18 cellular contexts compared by ENCODE assay signal in genomic region chr3:177629276-177629675, GRCh38.
DNase-seq lines count a peak whose midpoint lies in the region; ATAC-seq, FAIRE-seq and TF ChIP-seq lines count a peak whose summit lies in the region.
"Had no signal": no experiment of that assay in that cellular context is flagged by ENCODE, and none has a peak within 500 bp of the region (broad histone marks: within the 10 kb centered on the region; RNA-seq: fewer than 3 reads in every experiment).

No MANE protein-coding gene starts in this region.

- no peak overlapping the region for H3K4me2 ChIP-seq in IMR-90 (ENCODE audit: low read depth, low read length)
- peak overlapping the region; percentile 37 for H3K4me2 ChIP-seq in parathyroid adenoma (ENCODE audit: low read length)
- H3K4me2 ChIP-seq in HepG2 (ENCODE audit: low read depth, low read length) = no peak overlapping the region

- no peak overlapping the region for H3K56ac ChIP-seq in IMR-90 (ENCODE audit: extremely low read depth, insufficient read depth, low read length)

- no peak overlapping the region for H2BK5ac ChIP-seq in IMR-90 (ENCODE audit: low read depth, low read length, poor library complexity, severe bottlenecking)

- no peak overlapping the region for H3K27ac Mint-ChIP-seq in activated T-cell treated with anti-CD3 and anti-CD28 coated beads, Interleukin-2, amount 50 U/mL, for 72 hours
- H3K27ac Mint-ChIP-seq: B cell; CD4-positive, CD25-positive, alpha-beta regulatory T cell; CD8-positive, alpha-beta memory T cell had no signal

- H3K4me3 ChIP-seq in IMR-90 (ENCODE audit: insufficient read depth, low read depth, low read length) (no peak overlapping the region), fibroblast of pulmonary artery (replicated peaks; ENCODE audit: low read depth, low read length) (no peak overlapping the region), parathyroid adenoma (ENCODE audit: low read depth, low read length) (no peak overlapping the region), HepG2 (replicated peaks in 1 of 3; ENCODE audit: insufficient read depth in 1 of 3, low read depth in 2 of 3, low read length in 3 of 3) (no peak overlapping the region)
- H3K4me3 ChIP-seq: GM23248 had no signal

- CTCF ChIA-PET in IMR-90 (lab: Yijun Ruan, JAX) = interaction anchor here (0.6 kb wide), 1 partner anchor 224 kb away, joined by 7 read pairs; no protein-coding TSS in a partner anchor
- CTCF ChIA-PET in HepG2 (lab: Yijun Ruan, JAX; ENCODE audit: low intra/inter-chr PET ratio, low total read pairs) = no interaction called here

- peaks cover 9% of the 10 kb centered on the region for H3K4me1 Mint-ChIP-seq in activated T-cell treated with anti-CD3 and anti-CD28 coated beads, Interleukin-2, amount 50 U/mL, for 72 hours (ENCODE audit: low read depth)
- H3K4me1 Mint-ChIP-seq: B cell had no signal

- intact Hi-C loops in IMR-90 (cut with micrococcal nuclease) (no loop called here), HepG2 (cut with micrococcal nuclease; ENCODE audit: unreplicated experiment) (no loop called here)

- H2AFZ ChIP-seq in IMR-90 (replicated peaks; ENCODE audit: low read length, poor library complexity) (no peak overlapping the region), parathyroid adenoma (peak overlapping the region; percentile 23), HepG2 (ENCODE audit: low read length) (no peak overlapping the region)
- H2AFZ ChIP-seq: GM23248 had no signal

- H3K4ac ChIP-seq in IMR-90 (ENCODE audit: low read depth, low read length) = no peak overlapping the region

- TF ChIP-seq RAD21 in IMR-90 (IDR thresholded peaks at IDR 0.05; ENCODE audit: low read length) (no peak), HepG2 (CRISPR knock-in tag; IDR thresholded peaks at IDR 0.05) (no peak)

- no peak overlapping the region for H3K23ac ChIP-seq in IMR-90 (ENCODE audit: low read depth, low read length)

- H3K9ac ChIP-seq in IMR-90 (ENCODE audit: low read depth, low read length) (no peak overlapping the region), parathyroid adenoma (no peak overlapping the region), HepG2 (ENCODE audit: insufficient read depth, low read depth, low read length) (no peak overlapping the region)
- H3K9ac ChIP-seq: GM23248 had no signal

- H2BK120ac ChIP-seq in IMR-90 (ENCODE audit: low read depth, low read length) = no peak overlapping the region

- no peak overlapping the region for H2AK9ac ChIP-seq in IMR-90 (replicated peaks; ENCODE audit: low read depth, low read length, poor library complexity)

- dilution Hi-C loops in IMR-90 (cut with HindIII; ENCODE audit: low sequenced_read_pairs, unreplicated experiment) = no loop called here

- H2BK15ac ChIP-seq in IMR-90 (ENCODE audit: low read depth, low read length) = no peak overlapping the region

- 0 out of 2 replicates have a peak overlapping the region, but pooled peaks have one; percentile 14 for H3K14ac ChIP-seq in IMR-90 (replicated peaks; ENCODE audit: low read depth, low read length)

- DNase-seq in IMR-90 = no peak
- peak; percentile 85 to 98 for DNase-seq in dermis microvascular lymphatic vessel endothelial cell (ENCODE audit: low read depth in 2 of 2)
- peak; percentile 38 for DNase-seq in fibroblast of pulmonary artery (ENCODE audit: low read depth)
- no peak for DNase-seq in HepG2 (ENCODE audit: low spot score)
- no peak for DNase-seq in activated T-cell treated with anti-CD3 and anti-CD28 coated beads, Interleukin-2, amount 50 U/mL, for 72 hours
- DNase-seq: C1 segment of cervical spinal cord; Caco-2; CD4-positive, CD25-positive, alpha-beta regulatory T cell; CD8-positive, alpha-beta memory T cell; DMS153; DMS79; GDM1; GM23248; HCEC 1CT had no signal

- TF ChIP-seq POLR2A in IMR-90 (IDR thresholded peaks at IDR 0.05; ENCODE audit: low read depth, low read length) (no peak), HepG2 (IDR thresholded peaks at IDR 0.05; ENCODE audit: insufficient read depth in 1 of 2, low read depth in 2 of 2, low read length in 2 of 2) (no peak)

- H3K9me1 ChIP-seq in IMR-90 (ENCODE audit: insufficient read depth, low read length) = no peaks in the 10 kb centered on the region

- TF ChIP-seq EP300 in HepG2 (IDR thresholded peaks at IDR 0.05; ENCODE audit: low read depth in 2 of 2, low read length in 2 of 2) (no peak), HepG2 (CRISPR knock-in tag; IDR thresholded peaks at IDR 0.05; ENCODE audit: borderline replicate concordance) (no peak)

- H4K20me1 ChIP-seq in IMR-90 (ENCODE audit: insufficient read depth, low read length) (no peaks in the 10 kb centered on the region), HepG2 (ENCODE audit: insufficient read depth, low read length) (no peaks in the 10 kb centered on the region)

- no CpG with 5 or more reads among the region's 3 CpGs for WGBS in IMR-90 (ENCODE audit: extremely low coverage in 2 of 2, insufficient read length in 1 of 2), 2 experiments
- 19% methylated on average over 3 of the region's 3 CpGs for WGBS in HepG2 (ENCODE audit: low lambda C conversion rate)

- H3K79me2 ChIP-seq in parathyroid adenoma (no peaks in the 10 kb centered on the region), HepG2 (ENCODE audit: insufficient read depth, low read length) (no peaks in the 10 kb centered on the region)

- H3K4me3 Mint-ChIP-seq in activated T-cell treated with anti-CD3 and anti-CD28 coated beads, Interleukin-2, amount 50 U/mL, for 72 hours = no peak overlapping the region
- H3K4me3 Mint-ChIP-seq: B cell; CD4-positive, CD25-positive, alpha-beta regulatory T cell; CD8-positive, alpha-beta memory T cell had no signal

- H3K27ac ChIP-seq in IMR-90 (ENCODE audit: insufficient read depth, low read length) = no peak overlapping the region
- no peak overlapping the region for H3K27ac ChIP-seq in parathyroid adenoma
- H3K27ac ChIP-seq in HepG2 (ENCODE audit: extremely low read length, insufficient read depth, low read length) = no peak overlapping the region
- H3K27ac ChIP-seq: GM23248 had no signal

- TF ChIP-seq CTCF in IMR-90 (conservative IDR thresholded peaks at IDR 0.05; ENCODE audit: low read depth, low read length) = no peak
- TF ChIP-seq CTCF in fibroblast of pulmonary artery (IDR thresholded peaks at IDR 0.05; ENCODE audit: low read length, missing control alignments) = no peak
- no peak for TF ChIP-seq CTCF in parathyroid adenoma (IDR thresholded peaks at IDR 0.05)
- no peak for TF ChIP-seq CTCF in HepG2 (CRISPR knock-in tag; IDR thresholded peaks at IDR 0.05)

- FAIRE-seq in HepG2 (lab: Jason Lieb, UNC) = no peak

- peaks cover 0 to 3% of the 10 kb centered on the region in 2 donors for H3K9me3 Mint-ChIP-seq in activated T-cell treated with anti-CD3 and anti-CD28 coated beads, Interleukin-2, amount 50 U/mL, for 72 hours

- H2BK20ac ChIP-seq in IMR-90 (ENCODE audit: low read depth, low read length) = peak overlapping the region; percentile 25; the same call in 1 of the 2 replicates

- H3K36me3 ChIP-seq in IMR-90 (ENCODE audit: control insufficient read depth, insufficient read depth, low read length) = no peaks in the 10 kb centered on the region
- H3K36me3 ChIP-seq in parathyroid adenoma (ENCODE audit: control insufficient read depth, insufficient read depth, low read length) = no peaks in the 10 kb centered on the region
- no peaks in the 10 kb centered on the region; a peak in 1 of 5 replicates for H3K36me3 ChIP-seq in HepG2 (replicated peaks in 1 of 2; ENCODE audit: control insufficient read depth in 1 of 2, insufficient read depth in 2 of 2, low read length in 2 of 2)

- BruUV-seq in IMR-90 (replicated peaks; lab: Mats Ljungman, UMichigan) (no TSS peak), HepG2 (replicated peaks; lab: Mats Ljungman, UMichigan) (no TSS peak)

- H2AK5ac ChIP-seq in IMR-90 (ENCODE audit: low read depth, low read length) = no peak overlapping the region

- no peak overlapping the region for H3K18ac ChIP-seq in IMR-90 (ENCODE audit: low read depth, low read length)

- no peaks in the 10 kb centered on the region for H3K27me3 Mint-ChIP-seq in activated T-cell treated with anti-CD3 and anti-CD28 coated beads, Interleukin-2, amount 50 U/mL, for 72 hours (ENCODE audit: low read depth)
- H3K27me3 Mint-ChIP-seq: B cell; CD4-positive, CD25-positive, alpha-beta regulatory T cell; CD8-positive, alpha-beta memory T cell had no signal

- no peaks in the 10 kb centered on the region for H3K27me3 ChIP-seq in IMR-90 (ENCODE audit: control insufficient read depth, insufficient read depth, low read length)
- no peaks in the 10 kb centered on the region for H3K27me3 ChIP-seq in parathyroid adenoma (ENCODE audit: control insufficient read depth, insufficient read depth, low read length)
- H3K27me3 ChIP-seq in HepG2 (ENCODE audit: control insufficient read depth in 1 of 2, insufficient read depth in 2 of 2, low read length in 2 of 2) = no peaks in the 10 kb centered on the region

- H3K9me3 ChIP-seq in IMR-90 (ENCODE audit: control insufficient read depth, insufficient read depth, low read length) = peaks cover 2% of the 10 kb centered on the region; the same call in 1 of the 2 replicates
- no peaks in the 10 kb centered on the region for H3K9me3 ChIP-seq in parathyroid adenoma (ENCODE audit: control insufficient read depth, low read length)
- no peaks in the 10 kb centered on the region for H3K9me3 ChIP-seq in HepG2 (ENCODE audit: low read length)
- H3K9me3 ChIP-seq: Caco-2 had no signal

- no peak overlapping the region for H4K91ac ChIP-seq in IMR-90 (ENCODE audit: insufficient read depth, low read depth, low read length)

- POLR2A ChIA-PET in IMR-90 (lab: Charles Lee; ENCODE audit: unreplicated experiment) (no interaction called here), HepG2 (lab: Yijun Ruan, JAX) (no interaction called here)

- H3K36me3 Mint-ChIP-seq in activated T-cell treated with anti-CD3 and anti-CD28 coated beads, Interleukin-2, amount 50 U/mL, for 72 hours (ENCODE audit: insufficient read depth in 2 of 2) = peaks cover 0 to 2% of the 10 kb centered on the region in 2 donors
- H3K36me3 Mint-ChIP-seq: CD4-positive, CD25-positive, alpha-beta regulatory T cell had no signal

- H4K5ac ChIP-seq in IMR-90 (ENCODE audit: low read depth, low read length) = no peak overlapping the region

- H3K79me1 ChIP-seq in IMR-90 (ENCODE audit: low read depth in 1 of 2, low read length in 2 of 2) = no peaks in the 10 kb centered on the region

- ATAC-seq in IMR-90 (ENCODE audit: low read depth) = no peak
- ATAC-seq in GM19452 (IDR thresholded peaks at IDR 0.05; ENCODE audit: unreplicated experiment) = no peak
- no peak for ATAC-seq in HepG2
- no peak for ATAC-seq in HG02642 (IDR thresholded peaks at IDR 0.05; ENCODE audit: poor library complexity, unreplicated experiment)
- no peak for ATAC-seq in activated T-cell treated with anti-CD3 and anti-CD28 coated beads, Interleukin-2, amount 50 U/mL, for 72 hours (replicated peaks in 1 of 2)

- no peak overlapping the region; a peak in 1 of 4 replicates for H4K8ac ChIP-seq in IMR-90 (ENCODE audit: low read depth in 2 of 2, low read length in 2 of 2)

- in situ Hi-C loops in IMR-90 (cut with MboI; ENCODE audit: low sequenced_read_pairs) = no loop called here
- in situ Hi-C loops in HepG2 (cut with HindIII; ENCODE audit: extremely low pct_ligation_motif_present, low pct_unique_long_range_greater_than_20kb) = no loop called here

- H3K4me1 ChIP-seq in IMR-90 (ENCODE audit: control insufficient read depth, insufficient read depth, low read length) (peaks cover 2% of the 10 kb centered on the region), parathyroid adenoma (peaks cover 19% of the 10 kb centered on the region), HepG2 (ENCODE audit: insufficient read depth, low read length) (peaks cover 12% of the 10 kb centered on the region)

TF ChIP-seq in HepG2, 621 proteins besides CTCF, POLR2A, EP300 and RAD21 (continues in another document):
- TF ChIP-seq ZNF790 (CRISPR knock-in tag; IDR thresholded peaks at IDR 0.05; ENCODE audit: borderline replicate concordance) = no peak

Comparison
In these comparisons a context has a peak if more than half of its experiments do, and no peak if none do; other contexts are left out.
1. DNase-seq: peak in dermis microvascular lymphatic vessel endothelial cell (2 of 2) and fibroblast of pulmonary artery (single experiment); none in IMR-90 (single experiment), HepG2 (single experiment) and activated T-cell treated with anti-CD3 and anti-CD28 coated beads, Interleukin-2, amount 50 U/mL, for 72 hours (0 of 2).